ENCODE assay signal across 8 cellular contexts in genomic region chr9:78031826-78032598, GRCh38. TPM values are rescaled to one million over a fixed set of nuclear protein-coding genes. Genes with fewer than 3 reads are reported as not detected.
DNase-seq lines count a peak whose midpoint lies in the region; ATAC-seq and TF ChIP-seq lines count a peak whose summit lies in the region.

No MANE protein-coding gene starts in this region.

- peak overlapping the region; percentile 85 for H3K27ac Mint-ChIP-seq in activated CD8-positive, alpha-beta T cell treated with anti-CD3 and anti-CD28 coated beads, Interleukin-2, amount 10 ng/mL, durations not matched to agents 7 days and 5 days

- peak overlapping the region; percentile 81 for H3K4me3 Mint-ChIP-seq in activated CD8-positive, alpha-beta T cell treated with anti-CD3 and anti-CD28 coated beads, Interleukin-2, amount 10 ng/mL, durations not matched to agents 7 days and 5 days

- under 1% methylated on average over 100 of the region's 100 CpGs for WGBS in liver

- peaks cover 52% of the 10 kb centered on the region for H3K4me1 Mint-ChIP-seq in activated CD8-positive, alpha-beta T cell treated with anti-CD3 and anti-CD28 coated beads, Interleukin-2, amount 10 ng/mL, durations not matched to agents 7 days and 5 days (ENCODE audit: low read depth)

- no peaks in the 10 kb centered on the region for H3K9me3 Mint-ChIP-seq in activated CD8-positive, alpha-beta T cell treated with anti-CD3 and anti-CD28 coated beads, Interleukin-2, amount 10 ng/mL, durations not matched to agents 7 days and 5 days (ENCODE audit: insufficient read depth)

- H3K36me3 ChIP-seq in duodenal mucosa (ENCODE audit: control insufficient read depth in 1 of 2, insufficient read depth in 2 of 2, low read length in 2 of 2) (peaks cover 0 to 2% of the 10 kb centered on the region in 2 donors), liver (ENCODE audit: control insufficient read depth in 4 of 4, insufficient read depth in 3 of 4, low read depth in 1 of 4, low read length in 3 of 4) (no peaks in the 10 kb centered on the region)

- TF ChIP-seq CTCF in AG10803 (conservative IDR thresholded peaks at IDR 0.05; ENCODE audit: low read length): no peak
- TF ChIP-seq CTCF in liver (IDR thresholded peaks at IDR 0.05; ENCODE audit: low read depth, low read length, missing input control): no peak

- POLR2A ChIA-PET in activated CD8-positive, alpha-beta T cell treated with anti-CD3 and anti-CD28 coated beads, Interleukin-2, amount 10 ng/mL, durations not matched to agents 7 days and 5 days (lab: Charles Lee): interaction anchor here (0.6 to 2.1 kb wide), 5 partner anchors 13 to 204 kb away, joined by 3 to 20 read pairs (median 4); partner anchors contain the start of gene CEP78

- peak; percentile 95 for DNase-seq in AG10803 (ENCODE audit: low read depth)
- peak; percentile 93 for DNase-seq in NCI-H748 (lab: John Stamatoyannopoulos, UW; ENCODE audit: unreplicated experiment)
- DNase-seq in activated CD8-positive, alpha-beta T cell treated with anti-CD3 and anti-CD28 coated beads, Interleukin-2, amount 10 ng/mL, durations not matched to agents 7 days and 5 days: peak; percentile 82
- peak; percentile 68 to 81 for DNase-seq in stimulated activated CD4-positive, alpha-beta T cell treated with anti-CD3 and anti-CD28 coated beads, Interleukin-2, amount 100 ng/mL, for 24 hours

- H3K27me3 ChIP-seq in duodenal mucosa (ENCODE audit: control insufficient read depth in 1 of 2, insufficient read depth in 2 of 2, low read length in 2 of 2) (no peaks in the 10 kb centered on the region), liver (ENCODE audit: control insufficient read depth in 4 of 4, insufficient read depth in 4 of 4, low read length in 3 of 4) (no peaks in the 10 kb centered on the region)

- H3K4me1 ChIP-seq in duodenal mucosa (ENCODE audit: control insufficient read depth in 1 of 2, insufficient read depth in 2 of 2, low read length in 2 of 2) (peaks cover 35 to 37% of the 10 kb centered on the region in 2 donors), liver (ENCODE audit: control insufficient read depth in 4 of 4, insufficient read depth in 4 of 4, low read length in 3 of 4) (peaks cover 0 to 35% (median 15%) of the 10 kb centered on the region in 4 donors)

- CTCF ChIA-PET in activated CD8-positive, alpha-beta T cell treated with anti-CD3 and anti-CD28 coated beads, Interleukin-2, amount 10 ng/mL, durations not matched to agents 7 days and 5 days (lab: Charles Lee): interaction anchor here (0.6 to 4.5 kb wide), 7 partner anchors 42 to 338 kb away, joined by 3 to 32 read pairs (median 3); no protein-coding TSS in a partner anchor

- H3K27ac ChIP-seq in duodenal mucosa (ENCODE audit: low read depth, low read length) (peak overlapping the region; percentile 60), liver (ENCODE audit: low read depth in 1 of 2, low read length in 2 of 2) (peak overlapping the region; percentile 72 to 94)

- peaks cover 4% of the 10 kb centered on the region for H3K36me3 Mint-ChIP-seq in activated CD8-positive, alpha-beta T cell treated with anti-CD3 and anti-CD28 coated beads, Interleukin-2, amount 10 ng/mL, durations not matched to agents 7 days and 5 days (ENCODE audit: low read depth)

- H3K27me3 Mint-ChIP-seq in activated CD8-positive, alpha-beta T cell treated with anti-CD3 and anti-CD28 coated beads, Interleukin-2, amount 10 ng/mL, durations not matched to agents 7 days and 5 days (ENCODE audit: low read depth): peaks cover 4% of the 10 kb centered on the region

- peak; percentile 48 for ATAC-seq in HG02759 (IDR thresholded peaks at IDR 0.05; ENCODE audit: unreplicated experiment)
- ATAC-seq in activated CD8-positive, alpha-beta T cell treated with anti-CD3 and anti-CD28 coated beads, Interleukin-2, amount 10 ng/mL, durations not matched to agents 7 days and 5 days: peak; percentile 62
- no peak for ATAC-seq in HG02970 (IDR thresholded peaks at IDR 0.05; ENCODE audit: low FRiP score, unreplicated experiment)

- peak overlapping the region; percentile 76 to 91 for H3K9ac ChIP-seq in duodenal mucosa (ENCODE audit: low read depth in 1 of 2, low read length in 2 of 2)
- H3K9ac ChIP-seq in liver (ENCODE audit: low read depth in 1 of 2, low read length in 2 of 2): peak overlapping the region; percentile 21 to 96

- H3K9me3 ChIP-seq in duodenal mucosa (ENCODE audit: control insufficient read depth in 1 of 2, low read length in 2 of 2) (no peaks in the 10 kb centered on the region), liver (ENCODE audit: control insufficient read depth in 4 of 4, low read length in 3 of 4) (no peaks in the 10 kb centered on the region)

- peak; percentile 11 to 47 for TF ChIP-seq RAD21 in liver (IDR thresholded peaks at IDR 0.05)

- H3K4me3 ChIP-seq in AG10803 (ENCODE audit: low read length): peak overlapping the region; percentile 80
- H3K4me3 ChIP-seq in duodenal mucosa (ENCODE audit: low read depth in 1 of 2, low read length in 2 of 2): peak overlapping the region; percentile 67 to 73
- peak overlapping the region; percentile 54 to 86 (median 85) for H3K4me3 ChIP-seq in liver (ENCODE audit: low read depth in 1 of 3, low read length in 3 of 3)

TF ChIP-seq in liver, 16 proteins besides CTCF, POLR2A, EP300 and RAD21:
- TF ChIP-seq FOXA2 (IDR thresholded peaks at IDR 0.05) (no peak), RXRA (IDR thresholded peaks at IDR 0.05) (peak in 1 of 2 donors; percentile 30), REST (IDR thresholded peaks at IDR 0.05) (peak; percentile 70), GABPA (IDR thresholded peaks at IDR 0.05 in 1 of 2, conservative IDR thresholded peaks at IDR 0.05 in 1 of 2) (no peak), YY1 (IDR thresholded peaks at IDR 0.05) (peak; percentile 27), MAX (IDR thresholded peaks at IDR 0.05) (peak; percentile 13), HNF4A (conservative IDR thresholded peaks at IDR 0.05) (no peak), JUND (IDR thresholded peaks at IDR 0.05) (peak in 1 of 2 donors; percentile 12), FOXA1 (IDR thresholded peaks at IDR 0.05) (no peak), NR2F2 (IDR thresholded peaks at IDR 0.05) (no peak), HNF4G (IDR thresholded peaks at IDR 0.05) (no peak), TAF1 (conservative IDR thresholded peaks at IDR 0.05) (no peak), SP1 (IDR thresholded peaks at IDR 0.05) (peak; percentile 36), EGR1 (IDR thresholded peaks at IDR 0.05; ENCODE audit: low read depth in 2 of 2) (peak in 1 of 2 donors; percentile 46)
- TF ChIP-seq, protein P1, sequence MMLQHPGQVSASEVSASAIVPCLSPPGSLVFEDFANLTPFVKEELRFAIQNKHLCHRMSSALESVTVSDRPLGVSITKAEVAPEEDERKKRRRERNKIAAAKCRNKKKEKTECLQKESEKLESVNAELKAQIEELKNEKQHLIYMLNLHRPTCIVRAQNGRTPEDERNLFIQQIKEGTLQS (IDR thresholded peaks at IDR 0.05): no peak
- TF ChIP-seq, protein P2, sequence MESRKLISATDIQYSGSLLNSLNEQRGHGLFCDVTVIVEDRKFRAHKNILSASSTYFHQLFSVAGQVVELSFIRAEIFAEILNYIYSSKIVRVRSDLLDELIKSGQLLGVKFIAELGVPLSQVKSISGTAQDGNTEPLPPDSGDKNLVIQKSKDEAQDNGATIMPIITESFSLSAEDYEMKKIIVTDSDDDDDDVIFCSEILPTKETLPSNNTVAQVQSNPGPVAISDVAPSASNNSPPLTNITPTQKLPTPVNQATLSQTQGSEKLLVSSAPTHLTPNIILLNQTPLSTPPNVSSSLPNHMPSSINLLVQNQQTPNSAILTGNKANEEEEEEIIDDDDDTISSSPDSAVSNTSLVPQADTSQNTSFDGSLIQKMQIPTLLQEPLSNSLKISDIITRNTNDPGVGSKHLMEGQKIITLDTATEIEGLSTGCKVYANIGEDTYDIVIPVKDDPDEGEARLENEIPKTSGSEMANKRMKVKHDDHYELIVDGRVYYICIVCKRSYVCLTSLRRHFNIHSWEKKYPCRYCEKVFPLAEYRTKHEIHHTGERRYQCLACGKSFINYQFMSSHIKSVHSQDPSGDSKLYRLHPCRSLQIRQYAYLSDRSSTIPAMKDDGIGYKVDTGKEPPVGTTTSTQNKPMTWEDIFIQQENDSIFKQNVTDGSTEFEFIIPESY (IDR thresholded peaks at IDR 0.05): no peak

RNA-seq across cellular contexts. Expression of gene GNAQ, which starts 0.4 kb away (rescaled TPM):
- 10 to 100 TPM; 29.0 to 29.7 TPM for total RNA-seq in activated CD8-positive, alpha-beta T cell treated with anti-CD3 and anti-CD28 coated beads, Interleukin-2, amount 10 ng/mL, durations not matched to agents 7 days and 5 days
- total RNA-seq in liver: 10 to 100 TPM; 15.7 to 19.6 TPM
- polyA plus RNA-seq in liver: 1 to 10 TPM; 6.8 to 9.5 TPM
